In the genomic region with DNA sequence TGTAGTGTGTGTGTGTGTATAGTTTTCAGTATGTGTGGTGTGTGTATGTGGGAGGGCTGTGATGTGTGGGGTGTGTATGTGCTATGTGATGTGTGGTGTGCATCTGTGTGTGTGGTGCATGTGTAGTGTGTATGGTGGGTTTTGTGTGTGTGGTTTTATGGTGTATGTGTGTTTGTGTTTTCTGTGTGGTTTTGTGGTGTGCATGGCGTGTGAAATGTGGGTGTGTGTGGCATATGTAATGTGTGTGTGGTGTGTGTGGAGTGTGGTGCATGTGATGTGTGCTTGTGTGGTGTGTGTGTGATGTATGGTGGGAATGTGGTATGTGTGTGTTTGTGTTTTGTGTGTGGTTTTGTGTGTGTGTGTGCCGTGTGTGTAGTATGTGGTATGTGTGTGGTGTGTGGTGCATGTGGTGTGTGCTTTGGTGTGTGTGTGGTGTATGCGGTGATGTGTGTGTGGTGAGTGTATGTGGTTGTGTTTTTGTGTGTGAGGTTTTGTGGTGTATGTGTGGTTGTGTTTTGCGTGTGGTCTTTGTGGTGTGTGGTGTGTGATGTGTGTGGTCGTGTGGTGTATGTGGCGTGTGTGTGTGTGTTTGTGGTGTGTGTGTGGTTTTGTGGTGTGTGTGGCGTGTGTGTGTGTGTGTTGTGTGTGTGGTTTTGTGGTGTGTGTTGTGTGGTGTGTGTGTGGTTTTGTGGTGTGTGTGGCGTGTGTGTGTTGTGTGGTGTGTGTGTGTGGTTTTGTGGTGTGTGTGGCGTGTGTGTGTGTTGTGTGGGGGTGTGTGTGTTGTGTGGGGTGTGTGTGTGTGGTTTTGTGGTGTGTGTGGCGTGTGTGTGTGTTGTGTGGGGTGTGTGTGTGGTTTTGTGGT, we compare ENCODE assay signal across 2 cellular contexts.
TF ChIP-seq lines count a peak whose summit lies in the region.

No MANE protein-coding gene starts in this region.

TF ChIP-seq in GM12878, 131 proteins besides CTCF, POLR2A, EP300 and RAD21:
- TF ChIP-seq CEBPB (IDR thresholded peaks at IDR 0.05; ENCODE audit: borderline replicate concordance in 1 of 2, low read depth in 2 of 2, low read length in 2 of 2) (no peak), RUNX3 (IDR thresholded peaks at IDR 0.05; ENCODE audit: low read length) (peak; percentile 25; the same call in 1 of the 2 replicates), RELA (IDR thresholded peaks at IDR 0.05; ENCODE audit: borderline replicate concordance, partially characterized antibody) (no peak)
- TF ChIP-seq, protein P1, sequence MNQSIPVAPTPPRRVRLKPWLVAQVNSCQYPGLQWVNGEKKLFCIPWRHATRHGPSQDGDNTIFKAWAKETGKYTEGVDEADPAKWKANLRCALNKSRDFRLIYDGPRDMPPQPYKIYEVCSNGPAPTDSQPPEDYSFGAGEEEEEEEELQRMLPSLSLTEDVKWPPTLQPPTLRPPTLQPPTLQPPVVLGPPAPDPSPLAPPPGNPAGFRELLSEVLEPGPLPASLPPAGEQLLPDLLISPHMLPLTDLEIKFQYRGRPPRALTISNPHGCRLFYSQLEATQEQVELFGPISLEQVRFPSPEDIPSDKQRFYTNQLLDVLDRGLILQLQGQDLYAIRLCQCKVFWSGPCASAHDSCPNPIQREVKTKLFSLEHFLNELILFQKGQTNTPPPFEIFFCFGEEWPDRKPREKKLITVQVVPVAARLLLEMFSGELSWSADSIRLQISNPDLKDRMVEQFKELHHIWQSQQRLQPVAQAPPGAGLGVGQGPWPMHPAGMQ (IDR thresholded peaks at IDR 0.05; ENCODE audit: borderline replicate concordance) = 0 out of 2 replicates have a peak, but pooled peaks have one; percentile 26
- TF ChIP-seq, protein P2, sequence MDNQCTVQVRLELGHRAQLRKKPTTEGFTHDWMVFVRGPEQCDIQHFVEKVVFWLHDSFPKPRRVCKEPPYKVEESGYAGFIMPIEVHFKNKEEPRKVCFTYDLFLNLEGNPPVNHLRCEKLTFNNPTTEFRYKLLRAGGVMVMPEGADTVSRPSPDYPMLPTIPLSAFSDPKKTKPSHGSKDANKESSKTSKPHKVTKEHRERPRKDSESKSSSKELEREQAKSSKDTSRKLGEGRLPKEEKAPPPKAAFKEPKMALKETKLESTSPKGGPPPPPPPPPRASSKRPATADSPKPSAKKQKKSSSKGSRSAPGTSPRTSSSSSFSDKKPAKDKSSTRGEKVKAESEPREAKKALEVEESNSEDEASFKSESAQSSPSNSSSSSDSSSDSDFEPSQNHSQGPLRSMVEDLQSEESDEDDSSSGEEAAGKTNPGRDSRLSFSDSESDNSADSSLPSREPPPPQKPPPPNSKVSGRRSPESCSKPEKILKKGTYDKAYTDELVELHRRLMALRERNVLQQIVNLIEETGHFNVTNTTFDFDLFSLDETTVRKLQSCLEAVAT (IDR thresholded peaks at IDR 0.05) = peak; percentile 50; the same call in 1 of the 2 replicates
- TF ChIP-seq, protein P3, sequence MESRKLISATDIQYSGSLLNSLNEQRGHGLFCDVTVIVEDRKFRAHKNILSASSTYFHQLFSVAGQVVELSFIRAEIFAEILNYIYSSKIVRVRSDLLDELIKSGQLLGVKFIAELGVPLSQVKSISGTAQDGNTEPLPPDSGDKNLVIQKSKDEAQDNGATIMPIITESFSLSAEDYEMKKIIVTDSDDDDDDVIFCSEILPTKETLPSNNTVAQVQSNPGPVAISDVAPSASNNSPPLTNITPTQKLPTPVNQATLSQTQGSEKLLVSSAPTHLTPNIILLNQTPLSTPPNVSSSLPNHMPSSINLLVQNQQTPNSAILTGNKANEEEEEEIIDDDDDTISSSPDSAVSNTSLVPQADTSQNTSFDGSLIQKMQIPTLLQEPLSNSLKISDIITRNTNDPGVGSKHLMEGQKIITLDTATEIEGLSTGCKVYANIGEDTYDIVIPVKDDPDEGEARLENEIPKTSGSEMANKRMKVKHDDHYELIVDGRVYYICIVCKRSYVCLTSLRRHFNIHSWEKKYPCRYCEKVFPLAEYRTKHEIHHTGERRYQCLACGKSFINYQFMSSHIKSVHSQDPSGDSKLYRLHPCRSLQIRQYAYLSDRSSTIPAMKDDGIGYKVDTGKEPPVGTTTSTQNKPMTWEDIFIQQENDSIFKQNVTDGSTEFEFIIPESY (IDR thresholded peaks at IDR 0.05) = no peak

TF ChIP-seq in H1, 55 proteins besides CTCF, POLR2A, EP300 and RAD21:
- peak; percentile 16 for TF ChIP-seq HDAC6 (IDR thresholded peaks at IDR 0.05; ENCODE audit: low read depth, low read length)
- TF ChIP-seq JUND (IDR thresholded peaks at IDR 0.05; ENCODE audit: low read length) = no peak
